16 cellular contexts compared by ENCODE assay signal in genomic region chr12:42396473-42397259, GRCh38.
DNase-seq lines count a peak whose midpoint lies in the region; ATAC-seq and TF ChIP-seq lines count a peak whose summit lies in the region.
"Had no signal": no experiment of that assay in that cellular context is flagged by ENCODE, and none has a peak within 500 bp of the region (broad histone marks: within the 10 kb centered on the region; RNA-seq: fewer than 3 reads in every experiment).

No MANE protein-coding gene starts in this region.

- TF ChIP-seq CTCF in heart left ventricle (IDR thresholded peaks at IDR 0.05) = no peak
- TF ChIP-seq CTCF in psoas muscle (IDR thresholded peaks at IDR 0.05) = no peak

- no peak for TF ChIP-seq POLR2A in heart left ventricle (IDR thresholded peaks at IDR 0.05)

- H3K4me3 ChIP-seq in heart left ventricle (no peak overlapping the region), psoas muscle (no peak overlapping the region)

- H3K27ac ChIP-seq in heart left ventricle = no peak overlapping the region
- H3K27ac ChIP-seq in psoas muscle = no peak overlapping the region
- H3K27ac ChIP-seq: epithelial cell of prostate, HL-60 had no signal

- ATAC-seq in GM21529 (IDR thresholded peaks at IDR 0.05; ENCODE audit: unreplicated experiment) = peak; percentile 71
- ATAC-seq in GM19463 (IDR thresholded peaks at IDR 0.05; ENCODE audit: unreplicated experiment) = no peak
- no peak for ATAC-seq in heart left ventricle
- no peak for ATAC-seq in psoas muscle
- ATAC-seq: activated naive CD4-positive, alpha-beta T cell treated with anti-CD3 and anti-CD28 coated beads, Interleukin-2, amount 50 U/mL, for 72 hours had no signal

- in situ Hi-C loops in Caki2 (cut with HindIII; ENCODE audit: low pct_unique_long_range_greater_than_20kb, low sequenced_read_pairs) = no loop called here

- H3K27me3 ChIP-seq in heart left ventricle (no peaks in the 10 kb centered on the region), psoas muscle (ENCODE audit: insufficient read depth in 3 of 3, low read length in 2 of 3) (no peaks in the 10 kb centered on the region)

- H3K36me3 ChIP-seq in heart left ventricle (peaks cover 0 to 39% (median 23%) of the 10 kb centered on the region in 9 donors), psoas muscle (ENCODE audit: insufficient read depth in 1 of 2, low read depth in 1 of 2) (peaks cover 0 to 24% of the 10 kb centered on the region in 2 donors)

- H3K9me3 ChIP-seq in heart left ventricle (no peaks in the 10 kb centered on the region), psoas muscle (no peaks in the 10 kb centered on the region)

- 87 to 96% (median 91%) methylated on average over 3 of the region's 3 CpGs for WGBS in heart left ventricle, 4 donors
- 87 to 93% (median 91%) methylated on average over 3 of the region's 3 CpGs for WGBS in psoas muscle, 3 donors

- H3K4me1 ChIP-seq in heart left ventricle (peaks cover 0 to 16% (median 0%) of the 10 kb centered on the region in 12 donors), psoas muscle (no peaks in the 10 kb centered on the region)

- DNase-seq in Caki2 (ENCODE audit: low read depth) (peak; percentile 67), M059J (ENCODE audit: low read depth) (peak; percentile 1), left kidney (ENCODE audit: low read depth, low spot score) (peak; percentile 21), heart left ventricle (no peak), psoas muscle (no peak)
- DNase-seq in effector CD8-positive, alpha-beta T cell (lab: John Stamatoyannopoulos, UW) = no peak
- DNase-seq: central memory CD4-positive, alpha-beta T cell; DMS 273 treated with DMSO at 0.1 percent for 48 hours; Kasumi-1; NCI-H1436 treated with DMSO at 0.1 percent for 48 hours; stimulated activated CD4-positive, alpha-beta T cell treated with anti-CD3 and anti-CD28 coated beads, Interleukin-12 subunit alpha, Interleukin-12 subunit beta, amount 100 ng/mL, for 4 hours had no signal

- intact Hi-C loops in heart left ventricle (cut with DNase I) = no loop called here
- intact Hi-C loops in psoas muscle (cut with DNase I) = no loop called here

Comparison
In these comparisons a context has a peak if more than half of its experiments do, and no peak if none do; other contexts are left out.
1. DNase-seq: peak in Caki2 (single experiment), M059J (single experiment) and left kidney (single experiment); none in effector CD8-positive, alpha-beta T cell (single experiment), heart left ventricle (0 of 5) and psoas muscle (0 of 2).